Comparison of ENCODE assay signal across 8 cellular contexts in the genomic region with DNA sequence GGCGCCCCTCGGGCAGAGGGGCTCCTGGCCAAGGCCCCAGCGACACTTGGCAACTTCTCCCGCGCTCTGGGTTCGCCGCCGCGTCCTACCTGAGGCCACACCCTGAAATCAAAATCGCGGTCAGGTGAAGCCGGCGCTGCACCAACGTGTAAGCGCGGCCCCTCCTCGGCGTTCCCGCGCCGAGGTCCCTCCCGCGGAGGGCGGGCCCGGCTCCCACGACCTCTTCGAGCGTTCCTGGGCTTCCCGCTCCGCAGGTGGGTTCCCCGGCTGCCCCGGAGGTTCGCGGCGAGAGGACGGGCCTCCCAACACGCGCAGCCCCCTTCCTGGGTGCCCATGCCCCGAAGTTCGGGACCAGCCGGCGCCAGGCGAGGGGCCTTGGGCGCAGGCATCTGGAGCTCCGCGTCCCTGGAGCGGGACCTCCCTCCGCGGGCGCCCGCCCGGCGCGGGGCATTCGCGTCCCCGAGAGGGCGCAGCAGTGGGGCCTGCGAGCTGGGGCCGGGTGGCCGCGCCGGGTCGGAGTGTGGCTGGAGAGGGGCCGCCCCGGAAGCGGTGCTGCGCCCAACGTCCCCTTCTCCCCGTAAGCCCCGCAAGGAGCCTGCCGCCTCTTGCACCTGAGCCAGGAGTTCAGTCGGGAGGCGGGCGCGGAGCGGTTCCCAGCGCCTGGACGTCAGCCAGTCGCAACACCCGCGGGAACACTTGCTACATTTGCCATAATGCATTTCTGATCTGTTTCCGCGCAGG. TPM values are rescaled to one million over a fixed set of nuclear protein-coding genes. Genes with fewer than 3 reads are reported as not detected.
A peak's percentile ranks its signal among the peaks of the same experiment; 100 is the strongest.
DNase-seq lines count a peak whose midpoint lies in the region; ATAC-seq and TF ChIP-seq lines count a peak whose summit lies in the region.

No MANE protein-coding gene starts in this region.

- peak overlapping the region; percentile 97 for H2AFZ ChIP-seq in GM23338

- intact Hi-C loops in activated CD8-positive, alpha-beta T cell treated with anti-CD3 and anti-CD28 coated beads for 36 hours (cut with micrococcal nuclease) = no loop called here
- intact Hi-C loops in posterior vena cava (cut with DNase I) = no loop called here

- CTCF ChIA-PET in activated CD8-positive, alpha-beta T cell treated with anti-CD3 and anti-CD28 coated beads for 36 hours (lab: Charles Lee) = interaction anchor here (0.7 to 7.5 kb wide), 3 partner anchors 22 to 85 kb away, joined by 3 to 42 read pairs (median 3); partner anchors contain the start of gene INAFM2

- peak; percentile 9 for DNase-seq in ACHN
- peak; percentile 84 for DNase-seq in GM23338 (ENCODE audit: low spot score)
- peak; percentile 16 for DNase-seq in activated CD8-positive, alpha-beta T cell treated with anti-CD3 and anti-CD28 coated beads for 36 hours
- DNase-seq in glutamatergic neuron = no peak
- DNase-seq in posterior vena cava (ENCODE audit: low spot score) = peak; percentile 79
- no peak for DNase-seq in T1000 (lab: John Stamatoyannopoulos, UW)
- DNase-seq in HCEC 1CT = no peak

- in situ Hi-C loops in ACHN (cut with HindIII; ENCODE audit: low pct_ligation_motif_present, low pct_unique_long_range_greater_than_20kb, low sequenced_read_pairs) = no loop called here

- H4K20me1 ChIP-seq in GM23338 (replicated peaks; ENCODE audit: insufficient read depth) = no peaks in the 10 kb centered on the region

- H3K4me3 Mint-ChIP-seq in GM23338 (peak overlapping the region; percentile 80), glutamatergic neuron (ENCODE audit: unreplicated experiment) (peak overlapping the region; percentile 49)
- H3K4me3 Mint-ChIP-seq in activated CD8-positive, alpha-beta T cell treated with anti-CD3 and anti-CD28 coated beads for 36 hours = peak overlapping the region; percentile 65

- H3K36me3 Mint-ChIP-seq in GM23338 (ENCODE audit: low read depth) (no peaks in the 10 kb centered on the region; the same call in 2 of the 3 replicates), glutamatergic neuron (ENCODE audit: unreplicated experiment) (no peaks in the 10 kb centered on the region)
- no peaks in the 10 kb centered on the region for H3K36me3 Mint-ChIP-seq in activated CD8-positive, alpha-beta T cell treated with anti-CD3 and anti-CD28 coated beads for 36 hours (ENCODE audit: low read depth)

- H3F3A ChIP-seq in GM23338 (replicated peaks; ENCODE audit: low read depth) = peaks cover 13% of the 10 kb centered on the region; the same call in 1 of the 2 replicates

- no peak overlapping the region for H3K27ac Mint-ChIP-seq in GM23338
- H3K27ac Mint-ChIP-seq in activated CD8-positive, alpha-beta T cell treated with anti-CD3 and anti-CD28 coated beads for 36 hours = no peak overlapping the region
- H3K27ac Mint-ChIP-seq in glutamatergic neuron (ENCODE audit: unreplicated experiment) = no peak overlapping the region

- no peak for TF ChIP-seq CTCF in GM23338 (conservative IDR thresholded peaks at IDR 0.05; ENCODE audit: low read depth in 2 of 2)
- no peak for TF ChIP-seq CTCF in activated CD8-positive, alpha-beta T cell treated with anti-CD3 and anti-CD28 coated beads for 36 hours (IDR thresholded peaks at IDR 0.05)
- no peak for TF ChIP-seq CTCF in glutamatergic neuron (IDR thresholded peaks at IDR 0.05; ENCODE audit: partially characterized antibody, unreplicated experiment)

- H3K27ac ChIP-seq in GM23338 (ENCODE audit: low read depth) = no peak overlapping the region

- H3K9me3 Mint-ChIP-seq in GM23338 (no peaks in the 10 kb centered on the region; the same call in 2 of the 3 replicates), glutamatergic neuron (ENCODE audit: unreplicated experiment) (peaks cover 2% of the 10 kb centered on the region)
- H3K9me3 Mint-ChIP-seq in activated CD8-positive, alpha-beta T cell treated with anti-CD3 and anti-CD28 coated beads for 36 hours = no peaks in the 10 kb centered on the region

- ATAC-seq in GM23338 (peak; percentile 69), HG03097 (IDR thresholded peaks at IDR 0.05; ENCODE audit: low FRiP score, unreplicated experiment) (no peak)
- peak; percentile 57 for ATAC-seq in activated CD8-positive, alpha-beta T cell treated with anti-CD3 and anti-CD28 coated beads for 36 hours

- H3K27me3 Mint-ChIP-seq in GM23338 (ENCODE audit: insufficient read depth, low read depth, poor library complexity) (peaks cover 37% of the 10 kb centered on the region), glutamatergic neuron (ENCODE audit: unreplicated experiment) (peaks cover 17% of the 10 kb centered on the region)
- H3K27me3 Mint-ChIP-seq in activated CD8-positive, alpha-beta T cell treated with anti-CD3 and anti-CD28 coated beads for 36 hours = peaks cover 36% of the 10 kb centered on the region

- H3K27me3 ChIP-seq in GM23338 (ENCODE audit: insufficient read depth) = peaks cover 47% of the 10 kb centered on the region

- H3K4me1 ChIP-seq in GM23338 (ENCODE audit: insufficient read depth) = no peaks in the 10 kb centered on the region; the same call in 1 of the 2 replicates

- H3K9me2 ChIP-seq in GM23338 (ENCODE audit: insufficient read depth) = no peaks in the 10 kb centered on the region

- H3K4me1 Mint-ChIP-seq in GM23338 (peaks cover 24% of the 10 kb centered on the region), glutamatergic neuron (ENCODE audit: low read depth, unreplicated experiment) (peaks cover 17% of the 10 kb centered on the region)
- peaks cover 3% of the 10 kb centered on the region for H3K4me1 Mint-ChIP-seq in activated CD8-positive, alpha-beta T cell treated with anti-CD3 and anti-CD28 coated beads for 36 hours (ENCODE audit: low read depth)

- POLR2A ChIA-PET in activated CD8-positive, alpha-beta T cell treated with anti-CD3 and anti-CD28 coated beads for 36 hours (lab: Charles Lee) = no interaction called here

- peak overlapping the region; percentile 97 for H3K4me2 ChIP-seq in GM23338

- H3K79me2 ChIP-seq in GM23338 (replicated peaks; ENCODE audit: insufficient read depth) = no peaks in the 10 kb centered on the region

- peak overlapping the region; percentile 77 for H3K4me3 ChIP-seq in GM23338

- no peaks in the 10 kb centered on the region for H3K36me3 ChIP-seq in GM23338 (ENCODE audit: insufficient read depth)

TF ChIP-seq in GM23338, 12 proteins besides CTCF, POLR2A, EP300 and RAD21 (continues in another document):
- TF ChIP-seq CREB1 (CRISPR knock-in tag; IDR thresholded peaks at IDR 0.05; ENCODE audit: low read depth) (no peak), ETS1 (IDR thresholded peaks at IDR 0.05) (no peak), JUNB (IDR thresholded peaks at IDR 0.05; ENCODE audit: unreplicated experiment) (no peak), NANOG (IDR thresholded peaks at IDR 0.05; ENCODE audit: borderline replicate concordance) (no peak), ZNF114 (CRISPR knock-in tag; IDR thresholded peaks at IDR 0.05) (no peak), ZNF331 (CRISPR knock-in tag; IDR thresholded peaks at IDR 0.05; ENCODE audit: low read depth) (no peak), POLR2AphosphoS5 (IDR thresholded peaks at IDR 0.05; ENCODE audit: low read depth) (no peak), REST (IDR thresholded peaks at IDR 0.05; ENCODE audit: unreplicated experiment) (no peak)

RNA-seq across cellular contexts. Expression of gene PAK6, which starts 13.7 kb away (rescaled TPM):
- 6.6 and 20.0 TPM in 2 replicates for total RNA-seq in GM23338 (2014; rRNA removed; shearing (Covaris generic))
- polyA plus RNA-seq in GM23338 (2016; fragmentation: Nextera tagmentation; extraction: Ambion mirVana) = 2.4 and 2.9 TPM in 2 replicates
- under 1 TPM; 0.67 to 0.83 TPM for total RNA-seq in activated CD8-positive, alpha-beta T cell treated with anti-CD3 and anti-CD28 coated beads for 36 hours
- total RNA-seq in glutamatergic neuron (ENCODE audit: unreplicated experiment) (not detected), posterior vena cava (under 1 TPM; 0.37 to 0.38 TPM)

RNA-seq across cellular contexts. Expression of gene ANKRD63, which starts 30.3 kb away (rescaled TPM):
- total RNA-seq in GM23338 (2014; rRNA removed; shearing (Covaris generic)) = 0.59 and 0.74 TPM in 2 replicates
- not detected in 2 replicates for polyA plus RNA-seq in GM23338 (2016; fragmentation: Nextera tagmentation; extraction: Ambion mirVana)
- not detected for total RNA-seq in activated CD8-positive, alpha-beta T cell treated with anti-CD3 and anti-CD28 coated beads for 36 hours
- total RNA-seq in glutamatergic neuron (ENCODE audit: unreplicated experiment) (not detected), posterior vena cava (not detected)

RNA-seq across cellular contexts. Expression of gene PLCB2, which starts 55.1 kb away (rescaled TPM):
- total RNA-seq in GM23338 (2014; rRNA removed; shearing (Covaris generic)) = 8.5 and 13.8 TPM in 2 replicates
- polyA plus RNA-seq in GM23338 (2016; fragmentation: Nextera tagmentation; extraction: Ambion mirVana) = 7.5 and 9.5 TPM in 2 replicates
- total RNA-seq in activated CD8-positive, alpha-beta T cell treated with anti-CD3 and anti-CD28 coated beads for 36 hours = 10 to 100 TPM; 44.6 to 58.8 TPM
- total RNA-seq in glutamatergic neuron (ENCODE audit: unreplicated experiment) (2.6 TPM), posterior vena cava (10 to 100 TPM; 20.8 to 29.0 TPM)

Comparison
In these comparisons a context has a peak if more than half of its experiments do, and no peak if none do; other contexts are left out.
1. DNase-seq: peak in ACHN (single experiment), GM23338 (single experiment), activated CD8-positive, alpha-beta T cell treated with anti-CD3 and anti-CD28 coated beads for 36 hours (single experiment) and posterior vena cava (single experiment); none in glutamatergic neuron (single experiment), T1000 (single experiment) and HCEC 1CT (single experiment).
2. Peak in every context shown above with its lines, with median percentiles within 50 percentile points of each other: H3K4me3 Mint-ChIP-seq.